9 cellular contexts compared by ENCODE assay signal in genomic region chr15:31372635-31373091, GRCh38. TPM values are rescaled to one million over a fixed set of nuclear protein-coding genes. Genes with fewer than 3 reads are reported as not detected.
DNase-seq lines count a peak whose midpoint lies in the region; ATAC-seq and TF ChIP-seq lines count a peak whose summit lies in the region.
"Had no signal": no experiment of that assay in that cellular context is flagged by ENCODE, and none has a peak within 500 bp of the region (broad histone marks: within the 10 kb centered on the region; RNA-seq: fewer than 3 reads in every experiment).

No MANE protein-coding gene starts in this region.

- H3K36me3 Mint-ChIP-seq in neural progenitor cell: peaks cover 15% of the 10 kb centered on the region

- no peak overlapping the region for H3K4me3 ChIP-seq in BJ (ENCODE audit: low read depth, low read length)
- no peak overlapping the region for H3K4me3 ChIP-seq in NT2/D1 (ENCODE audit: insufficient read length, low read depth)
- H3K4me3 ChIP-seq in fibroblast of mammary gland (ENCODE audit: control insufficient read depth, low read depth, low read length): no peak overlapping the region
- H3K4me3 ChIP-seq in neural progenitor cell: no peak overlapping the region

- peaks cover 18% of the 10 kb centered on the region; the same call in 1 of the 2 replicates for H3K9me3 ChIP-seq in NT2/D1 (ENCODE audit: insufficient read depth, low read length)
- peaks cover 3% of the 10 kb centered on the region for H3K9me3 ChIP-seq in neural progenitor cell (ENCODE audit: low read depth)

- CTCF ChIA-PET in BJ (lab: Yijun Ruan, JAX): interaction anchor here (1.0 to 1.2 kb wide), 2 partner anchors 116 to 172 kb away, joined by 3 to 5 read pairs; no protein-coding TSS in a partner anchor

- H3F3A ChIP-seq in neural progenitor cell (ENCODE audit: low read depth): no peaks in the 10 kb centered on the region

- H3K79me2 ChIP-seq in neural progenitor cell (ENCODE audit: low read depth): peaks cover 5% of the 10 kb centered on the region

- no peak overlapping the region for H3K27ac ChIP-seq in neural progenitor cell

- H3K36me3 ChIP-seq in BJ (ENCODE audit: control insufficient read depth, insufficient read depth, low read length): peaks cover 11% of the 10 kb centered on the region
- H3K36me3 ChIP-seq in NT2/D1 (ENCODE audit: insufficient read depth, insufficient read length, low read length): no peaks in the 10 kb centered on the region
- no peaks in the 10 kb centered on the region for H3K36me3 ChIP-seq in neural progenitor cell

- peak overlapping the region; percentile 51 for H3K27ac Mint-ChIP-seq in neural progenitor cell

- H3K4me1 ChIP-seq in NT2/D1 (ENCODE audit: insufficient read depth, insufficient read length) (peaks cover 22% of the 10 kb centered on the region), neural progenitor cell (peaks cover 9% of the 10 kb centered on the region)

- H3K4me2 ChIP-seq in neural progenitor cell: no peak overlapping the region

- POLR2A ChIA-PET in BJ (lab: Charles Lee): interaction anchor here (0.6 kb wide), 1 partner anchor 116 kb away, joined by 3 read pairs; no protein-coding TSS in a partner anchor

- no peak overlapping the region for H2AFZ ChIP-seq in neural progenitor cell (replicated peaks)

- TF ChIP-seq CTCF in BJ (IDR thresholded peaks at IDR 0.05; ENCODE audit: insufficient read depth, low read depth, low read length) (no peak), fibroblast of mammary gland (conservative IDR thresholded peaks at IDR 0.05; ENCODE audit: control insufficient read depth, insufficient read depth, low read depth, low read length) (no peak), neural progenitor cell (IDR thresholded peaks at IDR 0.05) (no peak)

- H3K4me3 Mint-ChIP-seq in neural progenitor cell: peak overlapping the region; percentile 22

- peaks cover 5% of the 10 kb centered on the region for H4K20me1 ChIP-seq in neural progenitor cell (ENCODE audit: low read depth)

- DNase-seq in BJ (ENCODE audit: low read depth) (peak; percentile 53), NT2/D1 (ENCODE audit: low read depth, low spot score) (peak; percentile 69), fibroblast of mammary gland (ENCODE audit: low read depth) (peak; percentile 86), neural progenitor cell (ENCODE audit: low spot score) (peak; percentile 73), NCI-H1417 treated with DMSO at 0.1 percent for 48 hours (lab: John Stamatoyannopoulos, UW) (no peak)
- no peak for DNase-seq in activated T-cell treated with anti-CD3 and anti-CD28 coated beads, Interleukin-2, amount 50 U/mL, for 1 hour
- DNase-seq: activated naive CD4-positive, alpha-beta T cell treated with Interleukin-2 at 50 U/mL for 16 hours had no signal

- H3K9ac ChIP-seq in NT2/D1 (ENCODE audit: insufficient read length, low read depth) (no peak overlapping the region), neural progenitor cell (no peak overlapping the region)

- H3K4me1 Mint-ChIP-seq in neural progenitor cell: peaks cover 4% of the 10 kb centered on the region

- H3K9me3 Mint-ChIP-seq in neural progenitor cell: peaks cover 8% of the 10 kb centered on the region

- ATAC-seq in GM19397 (IDR thresholded peaks at IDR 0.05; ENCODE audit: unreplicated experiment): no peak
- ATAC-seq in GM18870 (IDR thresholded peaks at IDR 0.05; ENCODE audit: unreplicated experiment): no peak

- H3K27me3 ChIP-seq in BJ (ENCODE audit: control insufficient read depth, insufficient read depth, low read length): no peaks in the 10 kb centered on the region
- no peaks in the 10 kb centered on the region for H3K27me3 ChIP-seq in NT2/D1 (ENCODE audit: insufficient read depth, insufficient read length)
- no peaks in the 10 kb centered on the region for H3K27me3 ChIP-seq in neural progenitor cell

- H3K27me3 Mint-ChIP-seq in neural progenitor cell (ENCODE audit: insufficient read depth, low read depth): peaks cover 2% of the 10 kb centered on the region

RNA-seq across cellular contexts. Expression of gene KLF13, which starts 46.0 kb away (rescaled TPM):
- 11.5 and 13.7 TPM in 2 replicates for polyA plus RNA-seq in BJ (2011; rRNA removed)
- 15.3 and 16.0 TPM in 2 replicates for polyA minus RNA-seq in BJ (2011; rRNA and poly(A)+ RNA removed)
- 11.9 and 25.1 TPM in 2 replicates for total RNA-seq in neural progenitor cell (ENCODE audit: low replicate concordance)

Comparison
In these comparisons a context has a peak if more than half of its experiments do, and no peak if none do; other contexts are left out.
1. DNase-seq: peak in BJ (single experiment), NT2/D1 (single experiment), fibroblast of mammary gland (single experiment) and neural progenitor cell (single experiment); none in NCI-H1417 treated with DMSO at 0.1 percent for 48 hours (single experiment) and activated T-cell treated with anti-CD3 and anti-CD28 coated beads, Interleukin-2, amount 50 U/mL, for 1 hour (single experiment).